ENCODE assay signal across 15 cellular contexts in the genomic region with DNA sequence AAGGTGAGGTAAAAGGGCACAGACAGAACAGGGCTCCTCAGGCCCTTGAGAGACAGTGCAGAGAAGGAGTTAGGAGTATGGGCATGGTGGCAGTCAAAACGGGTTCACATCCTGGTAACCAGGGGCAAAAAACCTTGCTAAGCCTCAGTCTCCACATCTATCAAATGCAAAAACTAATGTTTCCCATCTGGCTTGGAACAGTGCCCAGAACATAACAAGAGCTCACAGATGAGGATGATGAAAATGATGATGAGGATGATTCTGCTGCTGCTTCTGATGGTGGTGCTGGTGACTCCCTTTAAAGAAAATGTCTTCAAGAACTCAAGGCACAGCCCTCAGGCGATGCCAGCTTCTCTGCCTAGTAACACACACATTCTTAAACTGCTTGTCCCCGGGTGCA. TPM values are rescaled to one million over a fixed set of nuclear protein-coding genes. Genes with fewer than 3 reads are reported as not detected.
DNase-seq lines count a peak whose midpoint lies in the region; TF ChIP-seq lines count a peak whose summit lies in the region.
"Had no signal": no experiment of that assay in that cellular context is flagged by ENCODE, and none has a peak within 500 bp of the region (broad histone marks: within the 10 kb centered on the region; RNA-seq: fewer than 3 reads in every experiment).

No MANE protein-coding gene starts in this region.

- intact Hi-C loops in head of caudate nucleus (cut with DNase I): no loop called here

- no peak overlapping the region for H4K8ac ChIP-seq in H9 (replicated peaks; ENCODE audit: insufficient read length, low read depth, low read length)

- no peaks in the 10 kb centered on the region for H3K9me3 ChIP-seq in H9 (ENCODE audit: control insufficient read depth, low read depth, low read length)
- H3K9me3 ChIP-seq: SJSA1 had no signal

- no peaks in the 10 kb centered on the region for H3K23me2 ChIP-seq in H9 (ENCODE audit: insufficient read length, low read depth, low read length, poor library complexity, severe bottlenecking)

- H3K4me1 ChIP-seq in H9 (ENCODE audit: insufficient read depth, low read length): no peaks in the 10 kb centered on the region
- H3K4me1 ChIP-seq: SJSA1 had no signal

- no peaks in the 10 kb centered on the region; a peak in 2 of 5 replicates for H3K9me3 Mint-ChIP-seq in H9

- H3K4ac ChIP-seq in H9 (ENCODE audit: low read depth, low read length): no peak overlapping the region

- no peak overlapping the region for H2BK15ac ChIP-seq in H9 (ENCODE audit: low read depth, low read length)

- DNase-seq in AG09319 (ENCODE audit: extremely low read depth, low read depth) (peak; percentile 18), GM04504 (ENCODE audit: low read depth) (peak; percentile 31), RPMI7951 (ENCODE audit: low read depth) (peak; percentile 29), fibroblast of gingiva (ENCODE audit: low read depth) (peak; percentile 40), H9 (no peak), C1 segment of cervical spinal cord (lab: John Stamatoyannopoulos, UW) (no peak), NCI-H146 (lab: John Stamatoyannopoulos, UW) (no peak), head of caudate nucleus (no peak)
- DNase-seq: NCI-H1105, NCI-H1694 treated with DMSO at 0.1 percent for 48 hours, NCI-H2107, NCI-H510A, NCI-H774 had no signal

- H3K18ac ChIP-seq in H9 (ENCODE audit: insufficient read length, low read depth, low read length): no peak overlapping the region

- H4K20me1 ChIP-seq in H9 (ENCODE audit: control insufficient read depth, insufficient read depth, insufficient read length): no peaks in the 10 kb centered on the region

- no peak overlapping the region for H3K4me3 Mint-ChIP-seq in H9

- TF ChIP-seq CTCF in AG09319 (IDR thresholded peaks at IDR 0.05; ENCODE audit: low read depth, low read length) (no peak), H9 (conservative IDR thresholded peaks at IDR 0.05) (no peak)

- H3K79me1 ChIP-seq in H9 (ENCODE audit: insufficient read depth, low read depth, low read length, poor library complexity, severe bottlenecking): no peaks in the 10 kb centered on the region

- H3K23ac ChIP-seq in H9 (ENCODE audit: insufficient read length, low read depth, low read length): no peak overlapping the region

- no peak overlapping the region for H4K91ac ChIP-seq in H9 (ENCODE audit: insufficient read length, low read depth, low read length)

- H3K4me2 ChIP-seq in H9 (ENCODE audit: insufficient read depth, insufficient read length, low read length): no peak overlapping the region

- no CpG with 5 or more reads among the region's 3 CpGs for WGBS in H9 (ENCODE audit: extremely low coverage, insufficient read length, low lambda C conversion rate)

- H3K79me2 ChIP-seq in H9 (ENCODE audit: insufficient read depth, low read length): no peaks in the 10 kb centered on the region

- H3K27me3 ChIP-seq in H9 (ENCODE audit: insufficient read depth, low read length): no peaks in the 10 kb centered on the region
- H3K27me3 ChIP-seq: SJSA1 had no signal

- no peak overlapping the region for H2BK120ac ChIP-seq in H9 (ENCODE audit: low read depth, low read length, poor library complexity, severe bottlenecking)

- no peaks in the 10 kb centered on the region; the same call in none of the 2 replicates for H3K27me3 Mint-ChIP-seq in H9 (ENCODE audit: low read depth)

- H3K14ac ChIP-seq in H9 (ENCODE audit: insufficient read depth, low read length): no peak overlapping the region

- H2AK5ac ChIP-seq in H9 (ENCODE audit: insufficient read length, low read length): no peak overlapping the region

- no peak overlapping the region for H3K56ac ChIP-seq in H9 (ENCODE audit: insufficient read length, low read depth, low read length)

- H3K4me1 Mint-ChIP-seq in H9: no peaks in the 10 kb centered on the region

- H4K5ac ChIP-seq in H9 (ENCODE audit: insufficient read length, low read depth, low read length): no peak overlapping the region

- no peak overlapping the region for H3K27ac ChIP-seq in H9 (ENCODE audit: insufficient read length, low read depth, low read length)
- H3K27ac ChIP-seq: C4-2B, SJSA1 had no signal

- H2BK12ac ChIP-seq in H9 (ENCODE audit: insufficient read length, low read depth, low read length): no peak overlapping the region

- no peaks in the 10 kb centered on the region; a peak in 1 of 7 replicates for H3K36me3 Mint-ChIP-seq in H9 (ENCODE audit: insufficient read depth in 1 of 3, low read depth in 3 of 3)

- H3K9ac ChIP-seq in H9 (ENCODE audit: extremely low read depth, insufficient read length, low read length): no peak overlapping the region

- no peak overlapping the region for H2AFZ ChIP-seq in H9 (ENCODE audit: low read length)

- no peak overlapping the region for H3K27ac Mint-ChIP-seq in H9

- no peak overlapping the region for H2BK5ac ChIP-seq in H9 (ENCODE audit: insufficient read length, low read length)

- H3T11ph ChIP-seq in H9 (ENCODE audit: low read length): no peak overlapping the region

- H2BK20ac ChIP-seq in H9 (ENCODE audit: low read depth, low read length, poor library complexity, severe bottlenecking): no peak overlapping the region

RNA-seq across cellular contexts. Expression of a gene that starts 24.1 kb away (rescaled TPM):
- total RNA-seq in RPMI7951 (2014; rRNA removed; shearing (Covaris generic)): 0.29 and 1.4 TPM in 2 replicates
- 0.15 and 0.39 TPM in 2 replicates for total RNA-seq in H9 (2021)

Comparison
In these comparisons a context has a peak if more than half of its experiments do, and no peak if none do; other contexts are left out.
1. DNase-seq: peak in AG09319 (single experiment), GM04504 (single experiment), RPMI7951 (single experiment) and fibroblast of gingiva (single experiment); none in H9 (single experiment), C1 segment of cervical spinal cord (0 of 14), NCI-H146 (single experiment) and head of caudate nucleus (0 of 42).